In the genomic region with DNA sequence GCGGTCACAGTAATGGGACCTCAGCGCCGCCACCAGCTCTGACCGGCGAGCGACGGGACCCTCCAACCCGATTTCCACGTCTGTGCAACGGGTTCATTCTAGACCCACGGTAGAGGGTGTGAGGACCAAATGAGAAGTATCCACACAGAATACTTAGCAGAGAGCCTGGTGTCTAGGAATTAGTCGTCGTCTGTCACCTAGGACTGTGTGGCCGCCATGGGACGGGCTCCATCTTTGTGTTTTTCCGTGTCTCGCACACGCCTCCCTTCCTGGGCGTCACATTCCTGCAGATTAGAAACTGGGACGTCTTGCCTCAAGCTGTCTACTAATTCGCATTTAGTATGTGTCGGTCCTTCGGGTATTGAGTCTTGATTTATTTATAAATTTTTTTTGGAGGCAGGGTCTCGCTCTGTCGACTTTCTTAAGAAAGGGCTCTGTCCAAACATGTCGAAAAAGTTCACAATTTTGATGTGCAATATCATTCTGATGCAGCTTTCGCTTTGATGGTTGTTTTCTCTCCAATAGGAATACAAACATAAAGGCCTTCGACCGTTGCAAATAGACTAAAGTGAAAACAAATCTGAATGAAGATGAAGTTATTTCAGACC, we compare ENCODE assay signal across 8 cellular contexts. TPM values are rescaled to one million over a fixed set of nuclear protein-coding genes. Genes with fewer than 3 reads are reported as not detected.
DNase-seq lines count a peak whose midpoint lies in the region; ATAC-seq and TF ChIP-seq lines count a peak whose summit lies in the region.

No MANE protein-coding gene starts in this region.

- intact Hi-C loops in uterus (cut with DNase I; ENCODE audit: low total_unique reads), result no loop called here

- no peaks in the 10 kb centered on the region for H3K9me3 ChIP-seq in uterus

- no peaks in the 10 kb centered on the region for H3K36me3 ChIP-seq in uterus

- peaks cover 4 to 9% of the 10 kb centered on the region in 2 donors for H3K4me1 ChIP-seq in uterus

- H3K27me3 ChIP-seq in uterus, result no peaks in the 10 kb centered on the region

- H3K4me3 ChIP-seq in GM08714 (ENCODE audit: low read length) (peak overlapping the region; percentile 87), epithelial cell of esophagus (ENCODE audit: low read length) (peak overlapping the region; percentile 84), uterus (peak overlapping the region; percentile 87 to 99)

- no peak for TF ChIP-seq CTCF in epithelial cell of esophagus (IDR thresholded peaks at IDR 0.05; ENCODE audit: insufficient read depth, low read depth, low read length, missing control alignments)
- no peak for TF ChIP-seq CTCF in uterus (IDR thresholded peaks at IDR 0.05)

- peak; percentile 6 for ATAC-seq in GM21529 (IDR thresholded peaks at IDR 0.05; ENCODE audit: unreplicated experiment)

- H3K27ac ChIP-seq in uterus, result peak overlapping the region; percentile 96 to 98

- DNase-seq in HuH-7.5 (ENCODE audit: low spot score), result peak; percentile 71
- peak; percentile 71 for DNase-seq in UCSD-AML1 (lab: John Stamatoyannopoulos, UW; ENCODE audit: unreplicated experiment)
- peak; percentile 66 for DNase-seq in epithelial cell of esophagus (ENCODE audit: low read depth)
- peak; percentile 51 for DNase-seq in myocyte (ENCODE audit: low read depth)
- DNase-seq in uterus, result no peak
- DNase-seq in activated CD4-positive, CD25-positive, alpha-beta regulatory T cell treated with anti-CD3 and anti-CD28 coated beads, Interleukin-2, amount 50 U/mL, for 72 hours, result no peak

- TF ChIP-seq POLR2A in uterus (IDR thresholded peaks at IDR 0.05), result no peak

RNA-seq across cellular contexts. Expression of a gene that starts 0.6 kb away (rescaled TPM):
- total RNA-seq in myocyte (10.9 and 11.3 TPM in 2 replicates), uterus (10 to 100 TPM in 1 of 4 donors, 1 to 10 TPM in 3; 3.3 to 18.5 (median 5.8) TPM)
- polyA plus RNA-seq in myocyte (2012), result 12.4 TPM

RNA-seq across cellular contexts. Expression of a gene that starts 0.8 kb away (rescaled TPM):
- total RNA-seq in myocyte (45.9 and 57.1 TPM in 2 replicates), uterus (100 to 1,000 TPM in 2 of 4 donors, 10 to 100 TPM in 2; 71.2 to 207 (median 110) TPM)
- polyA plus RNA-seq in myocyte (2012), result 38.6 TPM

Comparison
In these comparisons a context has a peak if more than half of its experiments do, and no peak if none do; other contexts are left out.
1. DNase-seq: peak in HuH-7.5 (single experiment), UCSD-AML1 (single experiment), epithelial cell of esophagus (single experiment) and myocyte (single experiment); none in uterus (0 of 2) and activated CD4-positive, CD25-positive, alpha-beta regulatory T cell treated with anti-CD3 and anti-CD28 coated beads, Interleukin-2, amount 50 U/mL, for 72 hours (single experiment).
2. Peak in every context shown above with its lines, with median percentiles within 50 percentile points of each other: H3K4me3 ChIP-seq.